23 cellular contexts compared by ENCODE assay signal in genomic region chr16:12025472-12025871, GRCh38. TPM values are rescaled to one million over a fixed set of nuclear protein-coding genes. Genes with fewer than 3 reads are reported as not detected.
DNase-seq lines count a peak whose midpoint lies in the region; ATAC-seq, FAIRE-seq and TF ChIP-seq lines count a peak whose summit lies in the region.
"Had no signal": no experiment of that assay in that cellular context is flagged by ENCODE, and none has a peak within 500 bp of the region (broad histone marks: within the 10 kb centered on the region; RNA-seq: fewer than 3 reads in every experiment).

No MANE protein-coding gene starts in this region.

- 78% methylated on average over 5 of the region's 5 CpGs for WGBS in HepG2 (ENCODE audit: low lambda C conversion rate)
- 97% methylated on average over 4 of the region's 5 CpGs for WGBS in right lobe of liver (ENCODE audit: insufficient coverage, low coverage, low lambda C conversion rate, missing lambda C conversion rate)
- 98% methylated on average over 5 of the region's 5 CpGs for WGBS in GM12878 (ENCODE audit: insufficient coverage, insufficient replicate concordance, low lambda C conversion rate, missing lambda C conversion rate)
- no CpG with 5 or more reads among the region's 5 CpGs for WGBS in mesendoderm (ENCODE audit: extremely low coverage, insufficient coverage, low lambda C conversion rate)

- in situ Hi-C loops in HepG2 (cut with HindIII; ENCODE audit: extremely low pct_ligation_motif_present, low pct_unique_long_range_greater_than_20kb): no loop called here
- in situ Hi-C loops in GM12878 (cut with MboI): no loop called here

- TF ChIP-seq CTCF in HepG2 (CRISPR knock-in tag; IDR thresholded peaks at IDR 0.05) (no peak), right lobe of liver (IDR thresholded peaks at IDR 0.05) (no peak), GM12878 (IDR thresholded peaks at IDR 0.05 in 2 of 3, conservative IDR thresholded peaks at IDR 0.05 in 1 of 3; ENCODE audit: control insufficient read depth in 2 of 3, extremely low read depth in 1 of 3, insufficient read depth in 1 of 3, low read depth in 3 of 3, low read length in 3 of 3) (no peak)

- H3K18ac ChIP-seq in mesendoderm (ENCODE audit: low read length): no peak overlapping the region

- ATAC-seq in HepG2: no peak; the same call in 2 of the 3 replicates
- no peak for ATAC-seq in right lobe of liver
- ATAC-seq in GM12878: no peak; the same call in 2 of the 3 replicates
- ATAC-seq in GM19395 (IDR thresholded peaks at IDR 0.05; ENCODE audit: unreplicated experiment): no peak
- no peak for ATAC-seq in GM21528 (IDR thresholded peaks at IDR 0.05; ENCODE audit: low FRiP score, unreplicated experiment)

- H3K4ac ChIP-seq in mesendoderm (ENCODE audit: low read depth, low read length): no peak overlapping the region

- no TSS peak for BruUV-seq in HepG2 (replicated peaks; lab: Mats Ljungman, UMichigan)
- BruUV-seq in GM12878 (replicated peaks; lab: Mats Ljungman, UMichigan): no TSS peak

- H2BK5ac ChIP-seq in mesendoderm (ENCODE audit: low read length): no peak overlapping the region

- H3K27me3 ChIP-seq in HepG2 (ENCODE audit: control insufficient read depth in 1 of 2, insufficient read depth in 2 of 2, low read length in 2 of 2): no peaks in the 10 kb centered on the region
- no peaks in the 10 kb centered on the region for H3K27me3 ChIP-seq in right lobe of liver
- H3K27me3 ChIP-seq in GM12878 (replicated peaks in 1 of 2; ENCODE audit: control insufficient read depth in 2 of 2, insufficient read depth in 2 of 2, low read length in 1 of 2): no peaks in the 10 kb centered on the region
- H3K27me3 ChIP-seq in mesendoderm (ENCODE audit: insufficient read depth, low read length, poor library complexity): no peaks in the 10 kb centered on the region
- H3K27me3 ChIP-seq: BLaER1, SJSA1 had no signal

- intact Hi-C loops in HepG2 (cut with micrococcal nuclease; ENCODE audit: unreplicated experiment): no loop called here
- intact Hi-C loops in right lobe of liver (cut with DNase I): no loop called here
- intact Hi-C loops in GM12878 (cut with micrococcal nuclease; ENCODE audit: unreplicated experiment): loop anchor here (10.0 kb wide), 1 partner anchor 61 kb away; the partner anchor contains the start of gene TNFRSF17

- H3K36me3 ChIP-seq in HepG2 (replicated peaks in 1 of 2; ENCODE audit: control insufficient read depth in 1 of 2, insufficient read depth in 2 of 2, low read length in 2 of 2): no peaks in the 10 kb centered on the region
- no peaks in the 10 kb centered on the region for H3K36me3 ChIP-seq in right lobe of liver
- peaks cover 5 to 17% of the 10 kb centered on the region in 2 experiments; a peak in 3 of 4 replicates for H3K36me3 ChIP-seq in GM12878 (ENCODE audit: control insufficient read depth in 2 of 2, insufficient read depth in 2 of 2, low read length in 1 of 2)
- no peaks in the 10 kb centered on the region for H3K36me3 ChIP-seq in mesendoderm (ENCODE audit: control insufficient read depth, insufficient read depth, low read length)
- H3K36me3 ChIP-seq: SJSA1 had no signal

- SMC1A ChIA-PET in GM12878 (lab: Charles Lee; ENCODE audit: uncharacterized antibody, unreplicated experiment): no interaction called here

- no peaks in the 10 kb centered on the region for H4K20me1 ChIP-seq in HepG2 (ENCODE audit: insufficient read depth, low read length)
- H4K20me1 ChIP-seq in GM12878 (ENCODE audit: control insufficient read depth, insufficient read depth): no peaks in the 10 kb centered on the region
- H4K20me1 ChIP-seq: BLaER1 had no signal

- TF ChIP-seq RAD21 in HepG2 (CRISPR knock-in tag; IDR thresholded peaks at IDR 0.05) (no peak), GM12878 (IDR thresholded peaks at IDR 0.05; ENCODE audit: insufficient read depth, low read depth, low read length) (no peak)

- no peak overlapping the region for H3K23ac ChIP-seq in mesendoderm (ENCODE audit: low read length)

- H3K9ac ChIP-seq in HepG2 (ENCODE audit: insufficient read depth, low read depth, low read length): no peak overlapping the region
- no peak overlapping the region for H3K9ac ChIP-seq in GM12878 (ENCODE audit: control insufficient read depth, insufficient read depth, low read length)
- no peak overlapping the region for H3K9ac ChIP-seq in mesendoderm (ENCODE audit: low read length)
- H3K9ac ChIP-seq: BLaER1, GM23248, KMS-11 had no signal

- H3K79me2 ChIP-seq in HepG2 (ENCODE audit: insufficient read depth, low read length): no peaks in the 10 kb centered on the region
- peaks cover 8% of the 10 kb centered on the region for H3K79me2 ChIP-seq in GM12878 (ENCODE audit: control insufficient read depth, insufficient read depth, low read length)
- no peaks in the 10 kb centered on the region for H3K79me2 ChIP-seq in mesendoderm (ENCODE audit: control insufficient read depth, insufficient read depth, low read length)

- DNase-seq in HepG2 (ENCODE audit: low spot score) (no peak), right lobe of liver (no peak), GM12878 (ENCODE audit: low read depth, low spot score) (no peak), mesendoderm (peak; percentile 11), NCI-H1105 treated with DMSO at 0.1 percent for 48 hours (lab: John Stamatoyannopoulos, UW) (no peak)
- DNase-seq: CD4-positive, alpha-beta T cell; COR-L47; EL; GM23248; H9; NCI-H1105; NCI-H2029 treated with DMSO at 0.1 percent for 48 hours; NCI-H226; NCI-H510A treated with DMSO at 0.1 percent for 48 hours; NCI-H748 treated with DMSO at 0.1 percent for 48 hours; T-helper 1 cell had no signal

- no peak overlapping the region for H2AK5ac ChIP-seq in mesendoderm (ENCODE audit: low read length)

- H2BK120ac ChIP-seq in mesendoderm (ENCODE audit: low read depth, low read length): no peak overlapping the region

- H3K4me2 ChIP-seq in HepG2 (ENCODE audit: low read depth, low read length) (no peak overlapping the region), GM12878 (ENCODE audit: control insufficient read depth, insufficient read depth) (no peak overlapping the region), mesendoderm (ENCODE audit: low read length) (no peak overlapping the region)
- H3K4me2 ChIP-seq: BLaER1, KMS-11 had no signal

- no peaks in the 10 kb centered on the region for H3K79me1 ChIP-seq in mesendoderm (ENCODE audit: low read length)

- RAD21 ChIA-PET in GM12878 (lab: Charles Lee; ENCODE audit: unreplicated experiment): no interaction called here

- H3K56ac ChIP-seq in mesendoderm (ENCODE audit: low read length): no peak overlapping the region

- H3K4me1 ChIP-seq in HepG2 (ENCODE audit: insufficient read depth, low read length): peaks cover 21% of the 10 kb centered on the region
- H3K4me1 ChIP-seq in right lobe of liver: no peaks in the 10 kb centered on the region
- peaks cover 21% of the 10 kb centered on the region for H3K4me1 ChIP-seq in GM12878 (ENCODE audit: control insufficient read depth, insufficient read depth, low read length)
- no peaks in the 10 kb centered on the region for H3K4me1 ChIP-seq in mesendoderm (ENCODE audit: control insufficient read depth, low read depth, low read length)
- H3K4me1 ChIP-seq: SJSA1 had no signal

- POLR2A ChIA-PET in HepG2 (lab: Yijun Ruan, JAX) (no interaction called here), GM12878 (lab: Charles Lee) (no interaction called here)

- H4K5ac ChIP-seq in mesendoderm (ENCODE audit: low read length): no peak overlapping the region

- FAIRE-seq in HepG2 (lab: Jason Lieb, UNC) (no peak), GM12878 (lab: Jason Lieb, UNC) (no peak)
- FAIRE-seq: RCC 7860 had no signal

- no peak overlapping the region for H3K4me3 ChIP-seq in HepG2 (replicated peaks in 1 of 3; ENCODE audit: insufficient read depth in 1 of 3, low read depth in 2 of 3, low read length in 3 of 3)
- no peak overlapping the region for H3K4me3 ChIP-seq in right lobe of liver
- no peak overlapping the region for H3K4me3 ChIP-seq in GM12878
- no peak overlapping the region for H3K4me3 ChIP-seq in mesendoderm (ENCODE audit: low read length)
- H3K4me3 ChIP-seq: BLaER1, GM23248, SJSA1 had no signal

- H2AFZ ChIP-seq in HepG2 (ENCODE audit: low read length): no peak overlapping the region
- no peak overlapping the region for H2AFZ ChIP-seq in GM12878 (ENCODE audit: control insufficient read depth, low read depth, low read length)
- H2AFZ ChIP-seq: GM23248 had no signal

- TF ChIP-seq EP300 in HepG2 (IDR thresholded peaks at IDR 0.05; ENCODE audit: low read depth in 2 of 2, low read length in 2 of 2) (no peak), HepG2 (CRISPR knock-in tag; IDR thresholded peaks at IDR 0.05; ENCODE audit: borderline replicate concordance) (no peak), GM12878 (IDR thresholded peaks at IDR 0.05; ENCODE audit: borderline replicate concordance in 1 of 2, control insufficient read depth in 1 of 2, low read depth in 2 of 2, low read length in 2 of 2) (no peak)

- H3K27ac ChIP-seq in HepG2 (ENCODE audit: extremely low read length, insufficient read depth, low read length) (no peak overlapping the region), right lobe of liver (no peak overlapping the region), GM12878 (ENCODE audit: control insufficient read depth, insufficient read depth) (no peak overlapping the region), mesendoderm (ENCODE audit: low read depth, low read length) (no peak overlapping the region)
- H3K27ac ChIP-seq: BLaER1, GM23248, HL-60, KMS-11, SJSA1 had no signal

- TF ChIP-seq POLR2A in HepG2 (IDR thresholded peaks at IDR 0.05; ENCODE audit: insufficient read depth in 1 of 2, low read depth in 2 of 2, low read length in 2 of 2) (no peak), right lobe of liver (IDR thresholded peaks at IDR 0.05) (no peak), GM12878 (IDR thresholded peaks at IDR 0.05; ENCODE audit: low read depth, low read length) (no peak)

- CTCF ChIA-PET in HepG2 (lab: Yijun Ruan, JAX; ENCODE audit: low intra/inter-chr PET ratio, low total read pairs) (no interaction called here), GM12878 (lab: Yijun Ruan, JAX) (no interaction called here)

- no peak overlapping the region for H2BK15ac ChIP-seq in mesendoderm (replicated peaks; ENCODE audit: low read depth)

- H4K8ac ChIP-seq in mesendoderm (ENCODE audit: low read depth, low read length): no peak overlapping the region

- H3K9me3 ChIP-seq in HepG2 (ENCODE audit: low read length): no peaks in the 10 kb centered on the region
- no peaks in the 10 kb centered on the region for H3K9me3 ChIP-seq in right lobe of liver
- H3K9me3 ChIP-seq in GM12878 (replicated peaks; ENCODE audit: control insufficient read depth, insufficient read depth, low read length): no peaks in the 10 kb centered on the region
- H3K9me3 ChIP-seq: SJSA1 had no signal

RNA-seq across cellular contexts. Expression of gene SNX29, which starts 48.9 kb away (rescaled TPM):
- total RNA-seq in HepG2 (2016; rRNA removed; fragmentation: Illumina TruSeq; extraction: Trizol): 5.2 and 6.5 TPM in 2 replicates
- total RNA-seq in HepG2 (2016; cell fraction: cytosol; rRNA removed; fragmentation: Illumina TruSeq; extraction: Trizol; ENCODE audit: low read depth): 3.1 and 5.5 TPM in 2 replicates
- total RNA-seq in HepG2 (2016; cell fraction: insoluble cytoplasmic fraction; rRNA removed; fragmentation: Illumina TruSeq; extraction: Trizol): 3.4 and 4.6 TPM in 2 replicates
- 2.5 and 3.3 TPM in 2 replicates for total RNA-seq in HepG2 (2016; cell fraction: membrane; rRNA removed; fragmentation: Illumina TruSeq; extraction: Trizol)
- total RNA-seq in HepG2 (2016; cell fraction: nucleus; rRNA removed; fragmentation: Illumina TruSeq; extraction: Trizol): 8.7 and 12.7 TPM in 2 replicates
- polyA plus RNA-seq in HepG2 (2011; rRNA removed): 3.4 TPM in 2 replicates
- polyA plus RNA-seq in HepG2 (2011; cell fraction: cytosol; rRNA removed): 2.5 and 2.6 TPM in 2 replicates
- polyA plus RNA-seq in HepG2 (2011; cell fraction: nucleus; rRNA removed): 4.1 and 4.5 TPM in 2 replicates
- polyA plus RNA-seq in HepG2 (2012): 2.7 and 3.1 TPM in 2 replicates
- 0.49 and 0.50 TPM in 2 replicates for polyA plus RNA-seq in HepG2 (2016; cell fraction: cytosol; fragmentation: Illumina TruSeq; extraction: Trizol; ENCODE audit: low read depth)
- polyA plus RNA-seq in HepG2 (2016; cell fraction: insoluble cytoplasmic fraction; fragmentation: Illumina TruSeq; extraction: Trizol; ENCODE audit: low read depth): 2.6 and 3.8 TPM in 2 replicates
- 0.64 and 0.65 TPM in 2 replicates for polyA plus RNA-seq in HepG2 (2016; cell fraction: membrane; fragmentation: Illumina TruSeq; extraction: Trizol; ENCODE audit: low read depth)
- 3.4 and 3.7 TPM in 2 replicates for polyA plus RNA-seq in HepG2 (2016; cell fraction: nucleus; fragmentation: Illumina TruSeq; extraction: Trizol; ENCODE audit: insufficient read depth, low read depth)
- 16.0 and 20.2 TPM in 2 replicates for polyA minus RNA-seq in HepG2 (2011; rRNA and poly(A)+ RNA removed; ENCODE audit: low replicate concordance)
- polyA minus RNA-seq in HepG2 (2011; cell fraction: cytosol; rRNA and poly(A)+ RNA removed): 2.9 and 3.2 TPM in 2 replicates
- 15.6 and 19.6 TPM in 2 replicates for polyA minus RNA-seq in HepG2 (2011; cell fraction: nucleus; rRNA and poly(A)+ RNA removed)
- 1 to 10 TPM; 5.1 to 9.8 (median 8.1) TPM for total RNA-seq in right lobe of liver
- total RNA-seq in GM12878 (2013; cell fraction: nucleolus; rRNA removed): 736 and 739 TPM in 2 replicates
- total RNA-seq in GM12878 (2014; rRNA removed): 22.0 and 24.2 TPM in 2 replicates
- 20.3 and 21.5 TPM in 2 replicates for total RNA-seq in GM12878 (2014; rRNA removed; fragmentation: Illumina TruSeq; extraction: Trizol)
- total RNA-seq in GM12878 (2021): 62.4 and 68.3 TPM in 2 replicates
- polyA plus RNA-seq in GM12878 (2011; ENCODE audit: low read depth): 12.9 TPM
- polyA plus RNA-seq in GM12878 (2011; rRNA removed): 26.7 and 38.7 TPM in 2 replicates
- 32.5 and 36.2 TPM in 2 replicates for polyA plus RNA-seq in GM12878 (2011; cell fraction: cytosol; rRNA removed)
- polyA plus RNA-seq in GM12878 (2011; cell fraction: nucleus; rRNA removed): 46.6 and 54.8 TPM in 2 replicates
- polyA plus RNA-seq in GM12878 (2012): 18.4 and 20.3 TPM in 2 replicates
- 21.0 and 24.4 TPM in 2 replicates for polyA plus RNA-seq in GM12878 (2014; fragmentation: Illumina TruSeq; extraction: Trizol)
- 10 to 100 TPM in 1 of 2 experiments, 1 to 10 TPM in 1; 6.8 to 44.0 TPM for polyA plus RNA-seq in GM12878 (2014; fragmentation: Nextera tagmentation; extraction: Ambion mirVana)
- polyA plus RNA-seq in GM12878 (2014; rRNA removed): 19.3 and 24.1 TPM in 2 replicates
- 10 to 100 TPM; 54.6 to 68.3 TPM for polyA plus RNA-seq in GM12878 (2016; fragmentation: Nextera tagmentation; extraction: Ambion mirVana)
- 205 and 208 TPM in 2 replicates for polyA minus RNA-seq in GM12878 (2011; rRNA and poly(A)+ RNA removed)
- 24.7 and 27.9 TPM in 2 replicates for polyA minus RNA-seq in GM12878 (2011; cell fraction: cytosol; rRNA and poly(A)+ RNA removed)
- 148 and 216 TPM in 2 replicates for polyA minus RNA-seq in GM12878 (2011; cell fraction: nucleus; rRNA and poly(A)+ RNA removed)
- 2.1 TPM for polyA plus RNA-seq in mesendoderm (2013, experiment 1 of 2)
- polyA plus RNA-seq in mesendoderm (2013, experiment 2 of 2): 2.0 TPM
